ENCODE assay signal across 11 cellular contexts in genomic region chr7:22582860-22583640, GRCh38.
DNase-seq lines count a peak whose midpoint lies in the region; ATAC-seq and TF ChIP-seq lines count a peak whose summit lies in the region.
"Had no signal": no experiment of that assay in that cellular context is flagged by ENCODE, and none has a peak within 500 bp of the region (broad histone marks: within the 10 kb centered on the region; RNA-seq: fewer than 3 reads in every experiment).

No MANE protein-coding gene starts in this region.

- H3K4me3 ChIP-seq in epithelial cell of esophagus (ENCODE audit: low read length), result no peak overlapping the region

- peaks cover 3% of the 10 kb centered on the region for H3K9me3 Mint-ChIP-seq in Calu3 (ENCODE audit: low read depth, unreplicated experiment)
- no peaks in the 10 kb centered on the region for H3K9me3 Mint-ChIP-seq in activated CD4-positive, alpha-beta memory T cell treated with anti-CD3 and anti-CD28 coated beads for 36 hours
- H3K9me3 Mint-ChIP-seq in activated T-cell treated with anti-CD3 and anti-CD28 coated beads, Interleukin-2, amount 50 U/mL, for 4 hours, result no peaks in the 10 kb centered on the region
- H3K9me3 Mint-ChIP-seq: activated naive CD4-positive, alpha-beta T cell treated with anti-CD3 and anti-CD28 coated beads for 36 hours had no signal

- TF ChIP-seq CTCF in Calu3 (IDR thresholded peaks at IDR 0.05; ENCODE audit: unreplicated experiment) (no peak), epithelial cell of esophagus (IDR thresholded peaks at IDR 0.05; ENCODE audit: insufficient read depth, low read depth, low read length, missing control alignments) (no peak)

- DNase-seq in Calu3 (peak; percentile 88), NCI-H460 (ENCODE audit: extremely low read depth, low read depth) (peak; percentile 90), epithelial cell of esophagus (ENCODE audit: low read depth) (peak; percentile 88), myocyte (ENCODE audit: low read depth) (peak; percentile 87), amygdala (lab: John Stamatoyannopoulos, UW) (no peak), NCI-H748 treated with DMSO at 0.1 percent for 48 hours (lab: John Stamatoyannopoulos, UW) (no peak)
- no peak for DNase-seq in activated CD4-positive, alpha-beta memory T cell treated with anti-CD3 and anti-CD28 coated beads for 36 hours
- DNase-seq in activated T-cell treated with anti-CD3 and anti-CD28 coated beads, Interleukin-2, amount 50 U/mL, for 4 hours, result no peak
- DNase-seq: activated naive CD4-positive, alpha-beta T cell treated with anti-CD3 and anti-CD28 coated beads for 36 hours; KBM-7; stimulated activated CD4-positive, alpha-beta T cell treated with anti-CD3 and anti-CD28 coated beads, Interleukin-4, amount 100 ng/mL, for 24 hours had no signal

- peak overlapping the region; percentile 96 for H3K27ac Mint-ChIP-seq in Calu3 (ENCODE audit: unreplicated experiment)
- H3K27ac Mint-ChIP-seq in activated CD4-positive, alpha-beta memory T cell treated with anti-CD3 and anti-CD28 coated beads for 36 hours, result no peak overlapping the region
- H3K27ac Mint-ChIP-seq: activated naive CD4-positive, alpha-beta T cell treated with anti-CD3 and anti-CD28 coated beads for 36 hours had no signal

- H3K27me3 Mint-ChIP-seq in Calu3 (ENCODE audit: unreplicated experiment), result no peaks in the 10 kb centered on the region
- peaks cover 15% of the 10 kb centered on the region for H3K27me3 Mint-ChIP-seq in activated CD4-positive, alpha-beta memory T cell treated with anti-CD3 and anti-CD28 coated beads for 36 hours
- H3K27me3 Mint-ChIP-seq in activated T-cell treated with anti-CD3 and anti-CD28 coated beads, Interleukin-2, amount 50 U/mL, for 4 hours (ENCODE audit: low read depth), result peaks cover 3% of the 10 kb centered on the region

- peak overlapping the region; percentile 26 for H3K4me3 Mint-ChIP-seq in Calu3 (ENCODE audit: low read depth, unreplicated experiment)
- no peak overlapping the region for H3K4me3 Mint-ChIP-seq in activated CD4-positive, alpha-beta memory T cell treated with anti-CD3 and anti-CD28 coated beads for 36 hours
- no peak overlapping the region for H3K4me3 Mint-ChIP-seq in activated T-cell treated with anti-CD3 and anti-CD28 coated beads, Interleukin-2, amount 50 U/mL, for 4 hours
- H3K4me3 Mint-ChIP-seq: activated naive CD4-positive, alpha-beta T cell treated with anti-CD3 and anti-CD28 coated beads for 36 hours had no signal

- intact Hi-C loops in Calu3 (cut with micrococcal nuclease; ENCODE audit: unreplicated experiment), result loop anchor here (1.0 kb wide), 1 partner anchor 18 kb away; no protein-coding TSS in a partner anchor
- intact Hi-C loops in activated CD4-positive, alpha-beta memory T cell treated with anti-CD3 and anti-CD28 coated beads for 36 hours (cut with micrococcal nuclease), result no loop called here

- peaks cover 89% of the 10 kb centered on the region for H3K4me1 Mint-ChIP-seq in Calu3 (ENCODE audit: low read depth, unreplicated experiment)
- peaks cover 14% of the 10 kb centered on the region for H3K4me1 Mint-ChIP-seq in activated CD4-positive, alpha-beta memory T cell treated with anti-CD3 and anti-CD28 coated beads for 36 hours (ENCODE audit: low read depth)
- H3K4me1 Mint-ChIP-seq in activated T-cell treated with anti-CD3 and anti-CD28 coated beads, Interleukin-2, amount 50 U/mL, for 4 hours (ENCODE audit: low read depth), result peaks cover 20% of the 10 kb centered on the region

- CTCF ChIA-PET in Calu3 (lab: Charles Lee), result interaction anchor here (0.7 to 6.7 kb wide), 6 partner anchors 10 to 144 kb away, joined by 3 to 60 read pairs (median 5); partner anchors contain the start of gene IL6
- CTCF ChIA-PET in activated CD4-positive, alpha-beta memory T cell treated with anti-CD3 and anti-CD28 coated beads for 36 hours (lab: Charles Lee), result interaction anchor here (1.9 kb wide), 1 partner anchor 143 kb away, joined by 8 read pairs; the partner anchor contains the start of gene IL6

- TSS peak; percentile 94 for BruUV-seq in Calu3 (replicated peaks; lab: Mats Ljungman, UMichigan)

- POLR2A ChIA-PET in activated CD4-positive, alpha-beta memory T cell treated with anti-CD3 and anti-CD28 coated beads for 36 hours (lab: Charles Lee), result no interaction called here

- no peak for ATAC-seq in activated T-cell treated with anti-CD3 and anti-CD28 coated beads, Interleukin-2, amount 50 U/mL, for 4 hours

- H3K36me3 Mint-ChIP-seq in Calu3 (ENCODE audit: insufficient read depth, unreplicated experiment), result peaks cover 40% of the 10 kb centered on the region
- H3K36me3 Mint-ChIP-seq in activated CD4-positive, alpha-beta memory T cell treated with anti-CD3 and anti-CD28 coated beads for 36 hours, result no peaks in the 10 kb centered on the region
- H3K36me3 Mint-ChIP-seq in activated T-cell treated with anti-CD3 and anti-CD28 coated beads, Interleukin-2, amount 50 U/mL, for 4 hours (ENCODE audit: insufficient read depth), result no peaks in the 10 kb centered on the region

Comparison
In these comparisons a context has a peak if more than half of its experiments do, and no peak if none do; other contexts are left out.
1. DNase-seq: peak in Calu3 (single experiment), NCI-H460 (single experiment), epithelial cell of esophagus (single experiment) and myocyte (single experiment); none in activated CD4-positive, alpha-beta memory T cell treated with anti-CD3 and anti-CD28 coated beads for 36 hours (single experiment), amygdala (0 of 56), NCI-H748 treated with DMSO at 0.1 percent for 48 hours (single experiment) and activated T-cell treated with anti-CD3 and anti-CD28 coated beads, Interleukin-2, amount 50 U/mL, for 4 hours (single experiment).